17 cellular contexts compared by ENCODE assay signal in genomic region chr12:31507966-31508365, GRCh38.
DNase-seq lines count a peak whose midpoint lies in the region; ATAC-seq, FAIRE-seq and TF ChIP-seq lines count a peak whose summit lies in the region.
"Had no signal": no experiment of that assay in that cellular context is flagged by ENCODE, and none has a peak within 500 bp of the region (broad histone marks: within the 10 kb centered on the region; RNA-seq: fewer than 3 reads in every experiment).

No MANE protein-coding gene starts in this region.

- FAIRE-seq in GM19239 (lab: Jason Lieb, UNC): peak; percentile 47

- H3K27ac Mint-ChIP-seq in neural progenitor cell (peak overlapping the region; percentile 19), immature natural killer cell (no peak overlapping the region)
- H3K27ac Mint-ChIP-seq: activated CD8-positive, alpha-beta T cell treated with anti-CD3 and anti-CD28 coated beads, Interleukin-2, amount 10 ng/mL, durations not matched to agents 7 days and 5 days; dendritic cell treated with granulocyte-macrophage colony-stimulating factor and Interleukin-4, amounts not matched to agents 40 ng/mL and 50 ng/mL, for 4 days had no signal

- POLR2A ChIA-PET in RWPE1 (lab: Yijun Ruan, JAX; ENCODE audit: low non-redundant PET): no interaction called here

- peaks cover 2% of the 10 kb centered on the region for H3K36me3 Mint-ChIP-seq in neural progenitor cell
- peaks cover 0 to 3% (median 0%) of the 10 kb centered on the region in 3 donors for H3K36me3 Mint-ChIP-seq in immature natural killer cell

- no peaks in the 10 kb centered on the region for H3K79me2 ChIP-seq in fibroblast of lung (ENCODE audit: control insufficient read depth, insufficient read depth, low read length)
- H3K79me2 ChIP-seq in neural progenitor cell (ENCODE audit: low read depth): peaks cover 38% of the 10 kb centered on the region

- TF ChIP-seq CTCF in RWPE1 (conservative IDR thresholded peaks at IDR 0.05; ENCODE audit: low read depth) (no peak), fibroblast of lung (conservative IDR thresholded peaks at IDR 0.05 in 1 of 2, IDR thresholded peaks at IDR 0.05 in 1 of 2; ENCODE audit: low read depth in 1 of 2, low read length in 2 of 2) (no peak), neural progenitor cell (IDR thresholded peaks at IDR 0.05) (no peak)

- H3F3A ChIP-seq in neural progenitor cell (ENCODE audit: low read depth): peaks cover 27% of the 10 kb centered on the region

- H3K4me3 ChIP-seq in fibroblast of lung (replicated peaks in 1 of 4; ENCODE audit: control extremely low read depth in 1 of 4, insufficient read depth in 1 of 4, low read depth in 3 of 4, low read length in 4 of 4) (no peak overlapping the region), neural progenitor cell (no peak overlapping the region)
- H3K4me3 ChIP-seq: adrenal gland, lung had no signal

- H3K27ac ChIP-seq in RWPE1 (no peak overlapping the region), fibroblast of lung (ENCODE audit: insufficient read depth, low read length) (no peak overlapping the region), neural progenitor cell (peak overlapping the region; percentile 67)

- H3K27me3 ChIP-seq in fibroblast of lung (ENCODE audit: control insufficient read depth, insufficient read depth, low read length): no peaks in the 10 kb centered on the region
- no peaks in the 10 kb centered on the region for H3K27me3 ChIP-seq in neural progenitor cell
- H3K27me3 ChIP-seq: adrenal gland had no signal

- peaks cover 18% of the 10 kb centered on the region for H3K9me3 Mint-ChIP-seq in neural progenitor cell
- H3K9me3 Mint-ChIP-seq in immature natural killer cell: peaks cover 0 to 10% (median 0%) of the 10 kb centered on the region in 6 donors

- H3K4me1 ChIP-seq in fibroblast of lung (ENCODE audit: control insufficient read depth, extremely low read depth, insufficient read depth, low read length) (no peaks in the 10 kb centered on the region), neural progenitor cell (peaks cover 38% of the 10 kb centered on the region)

- no peak overlapping the region for H3K4me3 Mint-ChIP-seq in neural progenitor cell
- H3K4me3 Mint-ChIP-seq in immature natural killer cell: no peak overlapping the region
- H3K4me3 Mint-ChIP-seq: activated CD8-positive, alpha-beta T cell treated with anti-CD3 and anti-CD28 coated beads, Interleukin-2, amount 10 ng/mL, durations not matched to agents 7 days and 5 days; dendritic cell treated with granulocyte-macrophage colony-stimulating factor and Interleukin-4, amounts not matched to agents 40 ng/mL and 50 ng/mL, for 4 days; IgD-negative memory B cell; nephron progenitor cell had no signal

- no peak for DNase-seq in GM19239 (ENCODE audit: insufficient read length, low spot score)
- DNase-seq in RWPE1 (ENCODE audit: low spot score): peak; percentile 20
- peak; percentile 64 to 67 for DNase-seq in fibroblast of lung (ENCODE audit: low read depth in 2 of 2)
- DNase-seq in neural progenitor cell (ENCODE audit: low spot score): no peak
- DNase-seq in NCI-H2029 treated with DMSO at 0.1 percent for 48 hours (lab: John Stamatoyannopoulos, UW): no peak
- DNase-seq in NCI-H2107 treated with DMSO at 0.1 percent for 48 hours (lab: John Stamatoyannopoulos, UW; ENCODE audit: unreplicated experiment): no peak
- DNase-seq in immature natural killer cell: no peak
- DNase-seq: activated CD8-positive, alpha-beta T cell treated with anti-CD3 and anti-CD28 coated beads, Interleukin-2, amount 10 ng/mL, durations not matched to agents 7 days and 5 days; adrenal gland; DMS 273 treated with DMSO at 0.1 percent for 48 hours; NCI-H2107; nephron progenitor cell; T-helper 1 cell had no signal

- H3K4me2 ChIP-seq in fibroblast of lung (ENCODE audit: extremely low read depth, insufficient read depth, low read length) (no peak overlapping the region), neural progenitor cell (peak overlapping the region; percentile 58)

- no peaks in the 10 kb centered on the region for H3K36me3 ChIP-seq in fibroblast of lung (ENCODE audit: control insufficient read depth, insufficient read depth, low read length)
- H3K36me3 ChIP-seq in neural progenitor cell: no peaks in the 10 kb centered on the region
- H3K36me3 ChIP-seq: adrenal gland had no signal

- no peak for ATAC-seq in HG02763 (IDR thresholded peaks at IDR 0.05; ENCODE audit: unreplicated experiment)
- ATAC-seq: activated CD8-positive, alpha-beta T cell treated with anti-CD3 and anti-CD28 coated beads, Interleukin-2, amount 10 ng/mL, durations not matched to agents 7 days and 5 days had no signal

- no peaks in the 10 kb centered on the region for H3K27me3 Mint-ChIP-seq in neural progenitor cell (ENCODE audit: insufficient read depth, low read depth)
- H3K27me3 Mint-ChIP-seq in immature natural killer cell (ENCODE audit: low read depth in 3 of 3): peaks cover 0 to 3% (median 2%) of the 10 kb centered on the region in 3 donors
- H3K27me3 Mint-ChIP-seq: dendritic cell treated with granulocyte-macrophage colony-stimulating factor and Interleukin-4, amounts not matched to agents 40 ng/mL and 50 ng/mL, for 4 days; IgD-negative memory B cell had no signal

- no peaks in the 10 kb centered on the region for H4K20me1 ChIP-seq in fibroblast of lung (ENCODE audit: control insufficient read depth, extremely low read depth, insufficient read depth, low read length)
- H4K20me1 ChIP-seq in neural progenitor cell (ENCODE audit: low read depth): no peaks in the 10 kb centered on the region

- CTCF ChIA-PET in RWPE1 (lab: Yijun Ruan, JAX): interaction anchor here (0.6 to 1.0 kb wide), 2 partner anchors 16 to 787 kb away, joined by 3 to 8 read pairs; no protein-coding TSS in a partner anchor

- no peak overlapping the region for H2AFZ ChIP-seq in fibroblast of lung (ENCODE audit: low read length)
- H2AFZ ChIP-seq in neural progenitor cell (replicated peaks): no peak overlapping the region

- peaks cover 9% of the 10 kb centered on the region for H3K4me1 Mint-ChIP-seq in neural progenitor cell
- H3K4me1 Mint-ChIP-seq in immature natural killer cell: no peaks in the 10 kb centered on the region

- H3K9ac ChIP-seq in fibroblast of lung (ENCODE audit: insufficient read depth, low read length) (no peak overlapping the region), neural progenitor cell (no peak overlapping the region)

- no peaks in the 10 kb centered on the region for H3K9me3 ChIP-seq in fibroblast of lung (ENCODE audit: control insufficient read depth, insufficient read depth, low read depth, low read length)
- H3K9me3 ChIP-seq in neural progenitor cell (ENCODE audit: low read depth): no peaks in the 10 kb centered on the region
- H3K9me3 ChIP-seq: adrenal gland had no signal

Comparison
In these comparisons a context has a peak if more than half of its experiments do, and no peak if none do; other contexts are left out.
1. DNase-seq: peak in RWPE1 (single experiment) and fibroblast of lung (2 of 2); none in GM19239 (single experiment), neural progenitor cell (single experiment), NCI-H2029 treated with DMSO at 0.1 percent for 48 hours (single experiment), NCI-H2107 treated with DMSO at 0.1 percent for 48 hours (single experiment) and immature natural killer cell (0 of 3).